In genomic region chr9:96031366-96031824, GRCh38 we compare ENCODE assay signal across 10 cellular contexts.
A peak's percentile ranks its signal among the peaks of the same experiment; 100 is the strongest.
DNase-seq lines count a peak whose midpoint lies in the region; ATAC-seq and TF ChIP-seq lines count a peak whose summit lies in the region.
"Had no signal": no experiment of that assay in that cellular context is flagged by ENCODE, and none has a peak within 500 bp of the region (broad histone marks: within the 10 kb centered on the region; RNA-seq: fewer than 3 reads in every experiment).

No MANE protein-coding gene starts in this region.

- DNase-seq in A673 (ENCODE audit: low spot score), result peak; percentile 39
- DNase-seq in NCI-H128 (lab: John Stamatoyannopoulos, UW; ENCODE audit: unreplicated experiment), result peak; percentile 79
- DNase-seq in SK-N-MC (ENCODE audit: low read depth, low spot score), result peak; percentile 50
- peak; percentile 93 for DNase-seq in left lobe of liver (ENCODE audit: low spot score)
- DNase-seq in HUDEP-2 (lab: John Stamatoyannopoulos, UW; ENCODE audit: unreplicated experiment in 76 of 76), result no peak
- DNase-seq in immature natural killer cell, result no peak
- DNase-seq in activated T-cell treated with anti-CD3 and anti-CD28 coated beads for 4 hours, result no peak

- no peak for TF ChIP-seq CTCF in A673 (conservative IDR thresholded peaks at IDR 0.05; ENCODE audit: low read depth, low read length)

- peaks cover 14 to 20% (median 18%) of the 10 kb centered on the region in 3 donors for H3K27me3 Mint-ChIP-seq in immature natural killer cell (ENCODE audit: low read depth in 3 of 3)

- BruUV-seq in A673 (replicated peaks; lab: Mats Ljungman, UMichigan), result no TSS peak

- H3K36me3 Mint-ChIP-seq in immature natural killer cell, result no peaks in the 10 kb centered on the region

- no peaks in the 10 kb centered on the region for H3K4me1 ChIP-seq in A673 (ENCODE audit: insufficient read depth, low read length, poor library complexity, severe bottlenecking)
- H3K4me1 ChIP-seq: BLaER1 had no signal

- no peaks in the 10 kb centered on the region for H3K36me3 ChIP-seq in A673 (ENCODE audit: insufficient read depth, low read length, poor library complexity, severe bottlenecking)
- H3K36me3 ChIP-seq in SK-N-MC (ENCODE audit: insufficient read depth, low read length), result no peaks in the 10 kb centered on the region
- H3K36me3 ChIP-seq: BLaER1 had no signal

- H3K9me3 ChIP-seq in A673 (ENCODE audit: low read depth, low read length, poor library complexity, severe bottlenecking), result peaks cover 4% of the 10 kb centered on the region
- no peaks in the 10 kb centered on the region for H3K9me3 ChIP-seq in SK-N-MC (ENCODE audit: low read depth, low read length)

- intact Hi-C loops in A673 (cut with micrococcal nuclease; ENCODE audit: unreplicated experiment), result no loop called here

- peak overlapping the region in 2 of 6 donors; percentile 10 to 56 for H3K27ac Mint-ChIP-seq in immature natural killer cell
- H3K27ac Mint-ChIP-seq: activated naive CD8-positive, alpha-beta T cell had no signal

- peaks cover 20 to 22% of the 10 kb centered on the region in 2 donors for H3K4me1 Mint-ChIP-seq in immature natural killer cell

- peaks cover 0 to 3% (median 0%) of the 10 kb centered on the region in 6 donors for H3K9me3 Mint-ChIP-seq in immature natural killer cell

- H3K4me3 Mint-ChIP-seq in immature natural killer cell, result no peak overlapping the region
- H3K4me3 Mint-ChIP-seq: activated naive CD8-positive, alpha-beta T cell had no signal

- no peaks in the 10 kb centered on the region for H3K27me3 ChIP-seq in A673 (replicated peaks; ENCODE audit: insufficient read depth, low read depth, low read length, poor library complexity)

- CTCF ChIA-PET in A673 (lab: Charles Lee), result no interaction called here

- POLR2A ChIA-PET in A673 (lab: Charles Lee; ENCODE audit: low non-redundant PET), result no interaction called here

- no peak overlapping the region for H3K9ac ChIP-seq in SK-N-MC (ENCODE audit: insufficient read length)
- H3K9ac ChIP-seq: BLaER1 had no signal

- H3K4me3 ChIP-seq in A673 (ENCODE audit: low read depth, low read length, poor library complexity, severe bottlenecking) (no peak overlapping the region), SK-N-MC (no peak overlapping the region)
- H3K4me3 ChIP-seq: BLaER1 had no signal

- H3K27ac ChIP-seq in A673 (ENCODE audit: low read depth, low read length, poor library complexity, severe bottlenecking), result no peak overlapping the region
- no peak overlapping the region for H3K27ac ChIP-seq in SK-N-MC
- H3K27ac ChIP-seq: BLaER1 had no signal

- peak; percentile 86 for ATAC-seq in left lobe of liver
- ATAC-seq in HG02678 (IDR thresholded peaks at IDR 0.05; ENCODE audit: unreplicated experiment), result no peak

Comparison
In these comparisons a context has a peak if more than half of its experiments do, and no peak if none do; other contexts are left out.
1. DNase-seq: peak in A673 (single experiment), NCI-H128 (single experiment), SK-N-MC (single experiment) and left lobe of liver (single experiment); none in HUDEP-2 (0 of 76), immature natural killer cell (0 of 3) and activated T-cell treated with anti-CD3 and anti-CD28 coated beads for 4 hours (single experiment).